In genomic region chr11:118907051-118907748, GRCh38 we compare ENCODE assay signal across 1 cellular context.
A peak's percentile ranks its signal among the peaks of the same experiment; 100 is the strongest.
TF ChIP-seq lines count a peak whose summit lies in the region.

No MANE protein-coding gene starts in this region.

TF ChIP-seq in H1, 55 proteins besides CTCF, POLR2A, EP300 and RAD21:
- TF ChIP-seq CBX8 (IDR thresholded peaks at IDR 0.05; ENCODE audit: borderline replicate concordance, low read depth, low read length) (no peak), TAF7 (optimal IDR thresholded peaks at IDR 0.05; ENCODE audit: borderline replicate concordance, low read depth, low read length) (no peak), JUND (IDR thresholded peaks at IDR 0.05; ENCODE audit: low read length) (no peak), BACH1 (IDR thresholded peaks at IDR 0.05; ENCODE audit: low read length) (0 out of 2 replicates have a peak, but pooled peaks have one; percentile 28), TEAD4 (IDR thresholded peaks at IDR 0.05; ENCODE audit: low read depth, low read length) (peak; percentile 69; the same call in 1 of the 2 replicates), SIN3A (conservative IDR thresholded peaks at IDR 0.05 in 1 of 2, IDR thresholded peaks at IDR 0.05 in 1 of 2; ENCODE audit: low read depth in 1 of 2, low read length in 2 of 2) (peak in 1 of 2 experiments; percentile 77; a peak in 1 of 4 replicates), CEBPB (IDR thresholded peaks at IDR 0.05; ENCODE audit: low read depth, low read length) (peak; percentile 36; the same call in 1 of the 2 replicates), KDM1A (IDR thresholded peaks at IDR 0.05; ENCODE audit: borderline replicate concordance, low read length) (no peak), ASH2L (IDR thresholded peaks at IDR 0.05; ENCODE audit: low read length) (peak; percentile 46), POU5F1 (IDR thresholded peaks at IDR 0.05; ENCODE audit: low read depth, low read length) (no peak), PHF8 (conservative IDR thresholded peaks at IDR 0.05; ENCODE audit: low read depth, low read length) (0 out of 2 replicates have a peak, but pooled peaks have one; percentile 25), POLR2AphosphoS5 (IDR thresholded peaks at IDR 0.05; ENCODE audit: low read depth, low read length) (no peak), CREB1 (IDR thresholded peaks at IDR 0.05) (peak; percentile 76), RFX5 (IDR thresholded peaks at IDR 0.05; ENCODE audit: borderline replicate concordance, low read depth, low read length) (no peak), FOSL1 (IDR thresholded peaks at IDR 0.05; ENCODE audit: insufficient read depth, low read depth, low read length) (no peak), TBP (IDR thresholded peaks at IDR 0.05; ENCODE audit: low read depth, low read length) (no peak), KDM5A (IDR thresholded peaks at IDR 0.05; ENCODE audit: low read length) (peak; percentile 61; the same call in 1 of the 2 replicates), JUN (IDR thresholded peaks at IDR 0.05; ENCODE audit: low read depth, low read length) (0 out of 2 replicates have a peak, but pooled peaks have one; percentile 15), NRF1 (IDR thresholded peaks at IDR 0.05; ENCODE audit: low read depth, low read length) (no peak)
- TF ChIP-seq, protein P1, sequence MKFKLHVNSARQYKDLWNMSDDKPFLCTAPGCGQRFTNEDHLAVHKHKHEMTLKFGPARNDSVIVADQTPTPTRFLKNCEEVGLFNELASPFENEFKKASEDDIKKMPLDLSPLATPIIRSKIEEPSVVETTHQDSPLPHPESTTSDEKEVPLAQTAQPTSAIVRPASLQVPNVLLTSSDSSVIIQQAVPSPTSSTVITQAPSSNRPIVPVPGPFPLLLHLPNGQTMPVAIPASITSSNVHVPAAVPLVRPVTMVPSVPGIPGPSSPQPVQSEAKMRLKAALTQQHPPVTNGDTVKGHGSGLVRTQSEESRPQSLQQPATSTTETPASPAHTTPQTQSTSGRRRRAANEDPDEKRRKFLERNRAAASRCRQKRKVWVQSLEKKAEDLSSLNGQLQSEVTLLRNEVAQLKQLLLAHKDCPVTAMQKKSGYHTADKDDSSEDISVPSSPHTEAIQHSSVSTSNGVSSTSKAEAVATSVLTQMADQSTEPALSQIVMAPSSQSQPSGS (IDR thresholded peaks at IDR 0.05; ENCODE audit: low read length) = peak; percentile 93
- TF ChIP-seq, protein P2, sequence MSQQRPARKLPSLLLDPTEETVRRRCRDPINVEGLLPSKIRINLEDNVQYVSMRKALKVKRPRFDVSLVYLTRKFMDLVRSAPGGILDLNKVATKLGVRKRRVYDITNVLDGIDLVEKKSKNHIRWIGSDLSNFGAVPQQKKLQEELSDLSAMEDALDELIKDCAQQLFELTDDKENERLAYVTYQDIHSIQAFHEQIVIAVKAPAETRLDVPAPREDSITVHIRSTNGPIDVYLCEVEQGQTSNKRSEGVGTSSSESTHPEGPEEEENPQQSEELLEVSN (IDR thresholded peaks at IDR 0.05) = no peak
TF ChIP-seq in H1: peak in this region for 10.
